Comparison of ENCODE assay signal across 23 cellular contexts in the genomic region with DNA sequence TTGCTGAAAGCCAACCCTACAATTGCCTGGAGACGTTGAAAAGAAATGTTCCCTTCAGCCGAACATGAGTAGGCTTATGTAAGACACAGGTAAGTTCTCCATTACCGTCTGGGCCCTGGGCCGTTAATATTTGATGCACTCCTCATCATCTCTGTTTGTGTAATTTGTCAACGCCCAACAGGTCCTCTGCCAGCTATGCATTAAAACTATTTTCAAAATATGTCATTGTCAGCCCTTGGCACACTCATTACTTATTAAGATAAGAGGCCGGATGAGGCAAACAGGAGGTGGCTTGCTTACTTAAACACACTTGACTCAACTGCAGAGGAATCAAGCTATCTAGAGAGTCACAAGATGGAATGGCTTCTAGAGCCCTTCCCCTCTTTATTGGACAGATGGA.
"Had no signal": no experiment of that assay in that cellular context is flagged by ENCODE, and none has a peak within 500 bp of the region (broad histone marks: within the 10 kb centered on the region; RNA-seq: fewer than 3 reads in every experiment).

No MANE protein-coding gene starts in this region.

- H3K9me3 ChIP-seq: colonic mucosa, gastroesophageal sphincter, left lung, lower lobe of right lung, mucosa of descending colon had no signal

- H2AFZ ChIP-seq: hepatocyte had no signal

- H3K4me3 ChIP-seq: colonic mucosa, esophagus muscularis mucosa, gastroesophageal sphincter, heart left ventricle, hepatocyte, left lung, lower lobe of right lung, mucosa of descending colon had no signal

- H3K27me3 ChIP-seq: colonic mucosa, esophagus muscularis mucosa, gastroesophageal sphincter, heart left ventricle, hepatocyte, left lung had no signal

- H3K4me2 ChIP-seq: hepatocyte had no signal

- H3K79me2 ChIP-seq: hepatocyte had no signal

- H3K36me3 ChIP-seq: colonic mucosa, esophagus muscularis mucosa, gastroesophageal sphincter, heart left ventricle, left lung, lower lobe of right lung had no signal

- H3K4me1 ChIP-seq: colonic mucosa, esophagus muscularis mucosa, gastroesophageal sphincter, heart left ventricle, left lung, lower lobe of right lung had no signal

- H3K27ac ChIP-seq: colonic mucosa, esophagus muscularis mucosa, foreskin keratinocyte, gastroesophageal sphincter, heart left ventricle, hepatocyte, left lung, lower lobe of right lung had no signal

- FAIRE-seq: endometrium, frontal cortex had no signal

- DNase-seq: colonic mucosa; cortex of kidney; effector CD8-positive, alpha-beta T cell; effector memory CD8-positive, alpha-beta T cell; endodermal cell; heart left ventricle; hypothalamus; immature natural killer cell; islet precursor cell; left cardiac atrium; left lung; left ventricle myocardium superior; lower lobe of right lung; mesenchymal stem cell; mucosa of descending colon; naive B cell; naive thymus-derived CD8-positive, alpha-beta T cell had no signal
